Comparison of ENCODE assay signal across 35 cellular contexts in genomic region chr14:102935756-102936155, GRCh38. TPM values are rescaled to one million over a fixed set of nuclear protein-coding genes. Genes with fewer than 3 reads are reported as not detected.
"Had no signal": no experiment of that assay in that cellular context is flagged by ENCODE, and none has a peak within 500 bp of the region (broad histone marks: within the 10 kb centered on the region; RNA-seq: fewer than 3 reads in every experiment).

No MANE protein-coding gene starts in this region.

- H3K4me3 ChIP-seq: adrenal gland, breast epithelium, cardiac muscle cell, colonic mucosa, esophagus squamous epithelium, gastroesophageal sphincter, heart right ventricle, hepatocyte had no signal

- H3K36me3 Mint-ChIP-seq: activated CD4-positive, alpha-beta memory T cell treated with anti-CD3 and anti-CD28 coated beads for 36 hours; activated CD8-positive, alpha-beta memory T cell treated with anti-CD3 and anti-CD28 coated beads, Interleukin-2, amount 10 ng/mL, durations not matched to agents 7 days and 5 days; activated naive CD4-positive, alpha-beta T cell treated with anti-CD3 and anti-CD28 coated beads, Interleukin-2, amount 50 U/mL, for 24 hours; activated naive CD8-positive, alpha-beta T cell treated with anti-CD3 and anti-CD28 coated beads for 36 hours had no signal

- H3K27ac ChIP-seq: adrenal gland, breast epithelium, cardiac muscle cell, colonic mucosa, epithelial cell of prostate, esophagus squamous epithelium, gastroesophageal sphincter, heart right ventricle, hepatocyte had no signal

- H3K79me2 ChIP-seq: hepatocyte had no signal

- H3K4me1 Mint-ChIP-seq: activated CD4-positive, alpha-beta T cell treated with anti-CD3 and anti-CD28 coated beads for 36 hours; activated CD4-positive, alpha-beta T cell treated with anti-CD3 and anti-CD28 coated beads, Interleukin-2, amount 10 ng/mL, durations not matched to agents 24 days and 14 days; activated CD8-positive, alpha-beta memory T cell treated with anti-CD3 and anti-CD28 coated beads, Interleukin-2, amount 10 ng/mL, durations not matched to agents 7 days and 5 days; activated naive CD4-positive, alpha-beta T cell treated with anti-CD3 and anti-CD28 coated beads, Interleukin-2, amount 50 U/mL, for 24 hours; activated naive CD8-positive, alpha-beta T cell treated with anti-CD3 and anti-CD28 coated beads for 36 hours; activated naive CD8-positive, alpha-beta T cell treated with anti-CD3 and anti-CD28 coated beads, Interleukin-2, amount 50 U/mL, for 24 hours; brain had no signal

- H2AFZ ChIP-seq: hepatocyte had no signal

- H3K27me3 ChIP-seq: adrenal gland, colonic mucosa, hepatocyte had no signal

- H3K9me3 ChIP-seq: adrenal gland, breast epithelium, colonic mucosa, esophagus squamous epithelium, gastroesophageal sphincter, heart right ventricle had no signal

- H3K9me3 Mint-ChIP-seq: activated CD4-positive, alpha-beta memory T cell treated with anti-CD3 and anti-CD28 coated beads for 36 hours; activated CD4-positive, alpha-beta T cell treated with anti-CD3 and anti-CD28 coated beads, Interleukin-2, amount 10 ng/mL, durations not matched to agents 24 days and 14 days; activated naive CD4-positive, alpha-beta T cell treated with anti-CD3 and anti-CD28 coated beads for 36 hours; activated naive CD4-positive, alpha-beta T cell treated with anti-CD3 and anti-CD28 coated beads, Interleukin-2, amount 50 U/mL, for 24 hours; activated naive CD8-positive, alpha-beta T cell treated with anti-CD3 and anti-CD28 coated beads for 36 hours; activated naive CD8-positive, alpha-beta T cell treated with anti-CD3 and anti-CD28 coated beads, Interleukin-2, amount 50 U/mL, for 24 hours; activated T-helper 1 cell treated with anti-CD3 and anti-CD28 coated beads, Interleukin-12 subunit alpha, Interleukin-12 subunit beta, Interleukin-2, Interleukin-4 antibody, amounts not matched to agents 30 ng/mL and 10 ng/mL and 1 ng/mL, durations not matched to agents 14 hours and 24 hours and 36 hours; activated T-helper 2 cell treated with anti-CD3 and anti-CD28 coated beads, Interferon-gamma antibody, Interleukin-2, Interleukin-4, amounts not matched to agents 10 μg/mL and 5 μg/mL and 100 μg/mL, durations not matched to agents 14 hours and 24 hours and 36 hours; brain had no signal

- DNase-seq: activated CD4-positive, alpha-beta memory T cell treated with anti-CD3 and anti-CD28 coated beads for 36 hours; activated CD4-positive, alpha-beta T cell treated with anti-CD3 and anti-CD28 coated beads for 36 hours; activated CD4-positive, alpha-beta T cell treated with anti-CD3 and anti-CD28 coated beads, Interleukin-2, amount 10 ng/mL, durations not matched to agents 24 days and 14 days; activated CD4-positive, CD25-positive, alpha-beta regulatory T cell; activated CD4-positive, CD25-positive, alpha-beta regulatory T cell treated with anti-CD3 and anti-CD28 coated beads, Interleukin-2, amount 50 U/mL, for 72 hours; activated CD8-positive, alpha-beta memory T cell treated with anti-CD3 and anti-CD28 coated beads, Interleukin-2, amount 10 ng/mL, durations not matched to agents 7 days and 5 days; activated CD8-positive, alpha-beta memory T cell treated with anti-CD3 and anti-CD28 coated beads, Interleukin-2, amount 50 U/mL, for 4 hours; activated CD8-positive, alpha-beta T cell treated with anti-CD3 and anti-CD28 coated beads, Interleukin-2, amount 10 ng/mL, durations not matched to agents 7 days and 5 days; activated effector memory CD4-positive, alpha-beta T cell treated with anti-CD3 and anti-CD28 coated beads, Interleukin-2, amount 50 U/mL, for 16 hours; activated naive CD4-positive, alpha-beta T cell treated with anti-CD3 and anti-CD28 coated beads for 36 hours; activated naive CD8-positive, alpha-beta T cell treated with anti-CD3 and anti-CD28 coated beads for 36 hours; activated naive CD8-positive, alpha-beta T cell treated with anti-CD3 and anti-CD28 coated beads, Interleukin-2, amount 50 U/mL, for 24 hours; activated T-cell treated with anti-CD3 and anti-CD28 coated beads, Interleukin-2, amount 50 U/mL, for 1 hour; activated T-cell treated with anti-CD3 and anti-CD28 coated beads, Interleukin-2, amount 50 U/mL, for 48 hours; adrenal gland; amygdala; aorta; central memory CD4-positive, alpha-beta T cell; cerebellar nuclear complex; colonic mucosa; effector CD8-positive, alpha-beta T cell; esophagus squamous epithelium; foreskin melanocyte; heart right ventricle had no signal

- ATAC-seq: activated CD4-positive, alpha-beta T cell treated with anti-CD3 and anti-CD28 coated beads for 36 hours; activated CD8-positive, alpha-beta memory T cell treated with anti-CD3 and anti-CD28 coated beads, Interleukin-2, amount 10 ng/mL, durations not matched to agents 7 days and 5 days; activated CD8-positive, alpha-beta T cell treated with anti-CD3 and anti-CD28 coated beads, Interleukin-2, amount 10 ng/mL, durations not matched to agents 7 days and 5 days; activated naive CD8-positive, alpha-beta T cell treated with anti-CD3 and anti-CD28 coated beads, Interleukin-2, amount 50 U/mL, for 24 hours; gastroesophageal sphincter; heart right ventricle had no signal

- H3K4me2 ChIP-seq: hepatocyte had no signal

- H3K27ac Mint-ChIP-seq: activated CD4-positive, alpha-beta memory T cell treated with anti-CD3 and anti-CD28 coated beads for 36 hours; activated CD4-positive, alpha-beta T cell treated with anti-CD3 and anti-CD28 coated beads for 36 hours; activated CD4-positive, alpha-beta T cell treated with anti-CD3 and anti-CD28 coated beads, Interleukin-2, amount 10 ng/mL, durations not matched to agents 24 days and 14 days; activated CD8-positive, alpha-beta memory T cell treated with anti-CD3 and anti-CD28 coated beads, Interleukin-2, amount 10 ng/mL, durations not matched to agents 7 days and 5 days; activated CD8-positive, alpha-beta T cell treated with anti-CD3 and anti-CD28 coated beads, Interleukin-2, amount 10 ng/mL, durations not matched to agents 7 days and 5 days; activated naive CD4-positive, alpha-beta T cell treated with anti-CD3 and anti-CD28 coated beads for 36 hours; activated naive CD8-positive, alpha-beta T cell treated with anti-CD3 and anti-CD28 coated beads for 36 hours; activated naive CD8-positive, alpha-beta T cell treated with anti-CD3 and anti-CD28 coated beads, Interleukin-2, amount 50 U/mL, for 24 hours; activated T-helper 1 cell treated with anti-CD3 and anti-CD28 coated beads, Interleukin-12 subunit alpha, Interleukin-12 subunit beta, Interleukin-2, Interleukin-4 antibody, amounts not matched to agents 30 ng/mL and 10 ng/mL and 1 ng/mL, durations not matched to agents 14 hours and 24 hours and 36 hours; activated T-helper 2 cell treated with anti-CD3 and anti-CD28 coated beads, Interferon-gamma antibody, Interleukin-2, Interleukin-4, amounts not matched to agents 10 μg/mL and 5 μg/mL and 100 μg/mL, durations not matched to agents 14 hours and 24 hours and 36 hours; brain had no signal

- H3K27me3 Mint-ChIP-seq: activated naive CD4-positive, alpha-beta T cell treated with anti-CD3 and anti-CD28 coated beads, Interleukin-2, amount 50 U/mL, for 24 hours; activated naive CD8-positive, alpha-beta T cell treated with anti-CD3 and anti-CD28 coated beads for 36 hours; activated naive CD8-positive, alpha-beta T cell treated with anti-CD3 and anti-CD28 coated beads, Interleukin-2, amount 50 U/mL, for 24 hours had no signal

- H3K4me3 Mint-ChIP-seq: activated CD4-positive, alpha-beta memory T cell treated with anti-CD3 and anti-CD28 coated beads for 36 hours; activated CD4-positive, alpha-beta T cell treated with anti-CD3 and anti-CD28 coated beads for 36 hours; activated CD4-positive, alpha-beta T cell treated with anti-CD3 and anti-CD28 coated beads, Interleukin-2, amount 10 ng/mL, durations not matched to agents 24 days and 14 days; activated CD8-positive, alpha-beta memory T cell treated with anti-CD3 and anti-CD28 coated beads, Interleukin-2, amount 10 ng/mL, durations not matched to agents 7 days and 5 days; activated CD8-positive, alpha-beta T cell treated with anti-CD3 and anti-CD28 coated beads, Interleukin-2, amount 10 ng/mL, durations not matched to agents 7 days and 5 days; activated naive CD4-positive, alpha-beta T cell treated with anti-CD3 and anti-CD28 coated beads for 36 hours; activated naive CD4-positive, alpha-beta T cell treated with anti-CD3 and anti-CD28 coated beads, Interleukin-2, amount 50 U/mL, for 24 hours; activated naive CD8-positive, alpha-beta T cell treated with anti-CD3 and anti-CD28 coated beads for 36 hours; activated naive CD8-positive, alpha-beta T cell treated with anti-CD3 and anti-CD28 coated beads, Interleukin-2, amount 50 U/mL, for 24 hours; activated T-helper 1 cell treated with anti-CD3 and anti-CD28 coated beads, Interleukin-12 subunit alpha, Interleukin-12 subunit beta, Interleukin-2, Interleukin-4 antibody, amounts not matched to agents 30 ng/mL and 10 ng/mL and 1 ng/mL, durations not matched to agents 14 hours and 24 hours and 36 hours; brain had no signal

- H3K4me1 ChIP-seq: breast epithelium had no signal

- H3K36me3 ChIP-seq: breast epithelium had no signal

RNA-seq across cellular contexts. Expression of gene AMN, which starts 13.3 kb away (rescaled TPM):
- total RNA-seq: endothelial cell of umbilical vein had no signal
- polyA plus RNA-seq: fibroblast of lung had no signal
